Comparison of ENCODE assay signal across 19 cellular contexts in the genomic region with DNA sequence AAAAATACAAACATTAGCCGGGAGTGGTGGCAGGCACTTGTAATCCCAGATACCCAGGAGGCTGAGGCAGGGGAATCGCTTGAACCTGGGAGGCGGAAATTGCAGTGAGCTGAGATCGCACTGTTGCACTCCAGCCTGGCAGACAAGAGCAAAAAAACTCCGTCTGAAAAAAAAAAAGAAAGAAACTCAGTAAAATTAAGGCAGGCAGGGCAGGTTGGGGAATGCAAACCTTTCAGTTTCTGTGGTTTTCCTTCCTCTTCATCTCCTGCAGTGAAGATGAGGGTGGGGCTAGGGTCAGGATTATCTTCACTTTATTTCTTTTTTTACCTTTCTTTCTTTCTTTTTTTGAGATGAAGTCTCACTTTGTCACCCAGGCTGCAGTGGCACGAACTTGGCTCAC. TPM values are rescaled to one million over a fixed set of nuclear protein-coding genes. Genes with fewer than 3 reads are reported as not detected.
DNase-seq lines count a peak whose midpoint lies in the region; ATAC-seq, FAIRE-seq and TF ChIP-seq lines count a peak whose summit lies in the region.
"Had no signal": no experiment of that assay in that cellular context is flagged by ENCODE, and none has a peak within 500 bp of the region (broad histone marks: within the 10 kb centered on the region; RNA-seq: fewer than 3 reads in every experiment).

No MANE protein-coding gene starts in this region.

- ATAC-seq in activated naive CD8-positive, alpha-beta T cell treated with anti-CD3 and anti-CD28 coated beads, Interleukin-2, amount 50 U/mL, for 24 hours = no peak
- ATAC-seq in stimulated activated naive B cell treated with anti-CD40 and anti-IgM and Interleukin-4, amounts not matched to agents 10 μg/mL and 1 μg/mL and 100 μg/mL, for 72 hours (replicated peaks) = no peak
- no peak for ATAC-seq in Right ventricle myocardium inferior
- ATAC-seq: esophagus mucosa, left lung, mucosa of descending colon, right lobe of liver had no signal

- H3K27me3 Mint-ChIP-seq in activated naive CD4-positive, alpha-beta T cell treated with anti-CD3 and anti-CD28 coated beads, Interleukin-2, amount 50 U/mL, for 24 hours = no peaks in the 10 kb centered on the region
- no peaks in the 10 kb centered on the region for H3K27me3 Mint-ChIP-seq in activated naive CD8-positive, alpha-beta T cell treated with anti-CD3 and anti-CD28 coated beads, Interleukin-2, amount 50 U/mL, for 24 hours
- H3K27me3 Mint-ChIP-seq in stimulated activated naive B cell treated with anti-CD40 and anti-IgM and Interleukin-4, amounts not matched to agents 10 μg/mL and 1 μg/mL and 100 μg/mL, for 72 hours = no peaks in the 10 kb centered on the region

- peak overlapping the region; percentile 73 for H3K4me3 Mint-ChIP-seq in activated naive CD4-positive, alpha-beta T cell treated with anti-CD3 and anti-CD28 coated beads, Interleukin-2, amount 50 U/mL, for 24 hours
- H3K4me3 Mint-ChIP-seq in activated naive CD8-positive, alpha-beta T cell treated with anti-CD3 and anti-CD28 coated beads, Interleukin-2, amount 50 U/mL, for 24 hours = no peak overlapping the region
- peak overlapping the region; percentile 37 to 53 for H3K4me3 Mint-ChIP-seq in stimulated activated naive B cell treated with anti-CD40 and anti-IgM and Interleukin-4, amounts not matched to agents 10 μg/mL and 1 μg/mL and 100 μg/mL, for 72 hours

- H3K4me2 ChIP-seq in OCI-LY3 (ENCODE audit: low read length) = peak overlapping the region; percentile 47

- no peaks in the 10 kb centered on the region for H3K9me3 ChIP-seq in OCI-LY3 (ENCODE audit: insufficient read depth, low read length)
- H3K9me3 ChIP-seq: left lung, mucosa of descending colon, right lobe of liver had no signal

- DNase-seq in activated naive CD4-positive, alpha-beta T cell (lab: John Stamatoyannopoulos, UW) = no peak
- no peak for DNase-seq in activated naive CD8-positive, alpha-beta T cell treated with anti-CD3 and anti-CD28 coated beads, Interleukin-2, amount 50 U/mL, for 24 hours
- DNase-seq in stimulated activated naive B cell treated with anti-CD40 and anti-IgM and Interleukin-4, amounts not matched to agents 10 μg/mL and 1 μg/mL and 100 μg/mL, for 72 hours = no peak
- DNase-seq in germinal center (ENCODE audit: low spot score) = no peak
- no peak for DNase-seq in H54 (ENCODE audit: insufficient read length, low spot score)
- DNase-seq in Right ventricle myocardium inferior (ENCODE audit: missing footprints) = no peak
- DNase-seq: activated gamma-delta T cell treated with Interleukin-2 at 50 U/mL for 16 hours; brain microvascular endothelial cell; Calu3; left lung; mucosa of descending colon; NCI-H1092; NCI-H524; OCI-M1; right lobe of liver; stimulated activated CD4-positive, alpha-beta T cell treated with anti-CD3 and anti-CD28 coated beads, Interleukin-1b, Interleukin-23, amount 100 ng/mL, for 48 hours had no signal

- no peak overlapping the region for H2AFZ ChIP-seq in OCI-LY3 (ENCODE audit: low read depth, low read length)

- H3K27ac ChIP-seq in OCI-LY3 (ENCODE audit: low read length) = no peak overlapping the region
- H3K27ac ChIP-seq: brain microvascular endothelial cell, left lung, right lobe of liver had no signal

- H3K36me3 ChIP-seq in OCI-LY3 (replicated peaks; ENCODE audit: low read depth, low read length) = no peaks in the 10 kb centered on the region
- H3K36me3 ChIP-seq: brain microvascular endothelial cell, left lung had no signal

- TF ChIP-seq CTCF in OCI-LY3 (IDR thresholded peaks at IDR 0.05; ENCODE audit: low read depth, low read length) = no peak

- H3K9ac ChIP-seq in OCI-LY3 (ENCODE audit: low read length) = no peak overlapping the region

- no peak for FAIRE-seq in H54 (lab: Jason Lieb, UNC)

- H3K9me3 Mint-ChIP-seq in activated naive CD4-positive, alpha-beta T cell treated with anti-CD3 and anti-CD28 coated beads, Interleukin-2, amount 50 U/mL, for 24 hours = no peaks in the 10 kb centered on the region
- no peaks in the 10 kb centered on the region for H3K9me3 Mint-ChIP-seq in activated naive CD8-positive, alpha-beta T cell treated with anti-CD3 and anti-CD28 coated beads, Interleukin-2, amount 50 U/mL, for 24 hours
- no peaks in the 10 kb centered on the region for H3K9me3 Mint-ChIP-seq in stimulated activated naive B cell treated with anti-CD40 and anti-IgM and Interleukin-4, amounts not matched to agents 10 μg/mL and 1 μg/mL and 100 μg/mL, for 72 hours

- H3K79me2 ChIP-seq in OCI-LY3 (ENCODE audit: low read length) = no peaks in the 10 kb centered on the region

- H4K20me1 ChIP-seq in OCI-LY3 (ENCODE audit: insufficient read depth, low read length) = no peaks in the 10 kb centered on the region

- TF ChIP-seq POLR2A in H54 (IDR thresholded peaks at IDR 0.05; ENCODE audit: low read depth, low read length) = no peak

- H3K27me3 ChIP-seq in OCI-LY3 (ENCODE audit: low read depth, low read length) = no peaks in the 10 kb centered on the region
- H3K27me3 ChIP-seq: brain microvascular endothelial cell, left lung, right lobe of liver had no signal

- peaks cover 9% of the 10 kb centered on the region for H3K4me1 ChIP-seq in OCI-LY3 (ENCODE audit: low read length)
- H3K4me1 ChIP-seq: left lung, right lobe of liver had no signal

- H3K4me1 Mint-ChIP-seq in activated naive CD4-positive, alpha-beta T cell treated with anti-CD3 and anti-CD28 coated beads, Interleukin-2, amount 50 U/mL, for 24 hours = peaks cover 49% of the 10 kb centered on the region
- peaks cover 28% of the 10 kb centered on the region for H3K4me1 Mint-ChIP-seq in activated naive CD8-positive, alpha-beta T cell treated with anti-CD3 and anti-CD28 coated beads, Interleukin-2, amount 50 U/mL, for 24 hours
- H3K4me1 Mint-ChIP-seq in stimulated activated naive B cell treated with anti-CD40 and anti-IgM and Interleukin-4, amounts not matched to agents 10 μg/mL and 1 μg/mL and 100 μg/mL, for 72 hours = peaks cover 22 to 40% of the 10 kb centered on the region in 2 donors

- peak overlapping the region; percentile 36; the same call in 1 of the 2 replicates for H3K4me3 ChIP-seq in OCI-LY3 (ENCODE audit: low read length)
- H3K4me3 ChIP-seq: left lung, mucosa of descending colon, right lobe of liver had no signal

- peaks cover 3% of the 10 kb centered on the region for H3K36me3 Mint-ChIP-seq in activated naive CD4-positive, alpha-beta T cell treated with anti-CD3 and anti-CD28 coated beads, Interleukin-2, amount 50 U/mL, for 24 hours
- H3K36me3 Mint-ChIP-seq in activated naive CD8-positive, alpha-beta T cell treated with anti-CD3 and anti-CD28 coated beads, Interleukin-2, amount 50 U/mL, for 24 hours (ENCODE audit: low read depth) = peaks cover 2% of the 10 kb centered on the region
- H3K36me3 Mint-ChIP-seq in stimulated activated naive B cell treated with anti-CD40 and anti-IgM and Interleukin-4, amounts not matched to agents 10 μg/mL and 1 μg/mL and 100 μg/mL, for 72 hours = peaks cover 14 to 22% of the 10 kb centered on the region in 2 donors

- H3K27ac Mint-ChIP-seq in activated naive CD4-positive, alpha-beta T cell treated with anti-CD3 and anti-CD28 coated beads, Interleukin-2, amount 50 U/mL, for 24 hours = peak overlapping the region; percentile 94
- peak overlapping the region; percentile 69 for H3K27ac Mint-ChIP-seq in activated naive CD8-positive, alpha-beta T cell treated with anti-CD3 and anti-CD28 coated beads, Interleukin-2, amount 50 U/mL, for 24 hours
- H3K27ac Mint-ChIP-seq in stimulated activated naive B cell treated with anti-CD40 and anti-IgM and Interleukin-4, amounts not matched to agents 10 μg/mL and 1 μg/mL and 100 μg/mL, for 72 hours = peak overlapping the region; percentile 72

- intact Hi-C loops in Right ventricle myocardium inferior (cut with DNase I) = no loop called here

RNA-seq across cellular contexts. Expression of a gene that starts 43.2 kb away (rescaled TPM):
- total RNA-seq in Right ventricle myocardium inferior = 49.9 TPM
